ENCODE assay signal across 8 cellular contexts in genomic region chr20:46690219-46691111, GRCh38. TPM values are rescaled to one million over a fixed set of nuclear protein-coding genes. Genes with fewer than 3 reads are reported as not detected.
DNase-seq lines count a peak whose midpoint lies in the region; ATAC-seq and TF ChIP-seq lines count a peak whose summit lies in the region.

No MANE protein-coding gene starts in this region.

- DNase-seq in heart right ventricle (no peak), left cardiac atrium (no peak), astrocyte of the spinal cord (ENCODE audit: low read depth, low spot score) (peak; percentile 13), lung microvascular endothelial cell (ENCODE audit: low read depth in 2 of 2) (peak; percentile 10 to 53), head of caudate nucleus (no peak), NCI-H526 (lab: John Stamatoyannopoulos, UW) (no peak)

- H3K27ac ChIP-seq in heart right ventricle: peak overlapping the region in 9 of 10 donors; percentile 87 to 99 (median 95)
- no peak overlapping the region for H3K27ac ChIP-seq in urinary bladder (ENCODE audit: low read depth)

- H3K9me3 ChIP-seq in heart right ventricle: peaks cover 0 to 3% (median 0%) of the 10 kb centered on the region in 11 donors

- H3K27me3 ChIP-seq in heart right ventricle: no peaks in the 10 kb centered on the region

- H3K36me3 ChIP-seq in heart right ventricle (peaks cover 0 to 17% (median 8%) of the 10 kb centered on the region in 9 donors), urinary bladder (ENCODE audit: insufficient read depth) (no peaks in the 10 kb centered on the region)

- peaks cover 3 to 43% (median 29%) of the 10 kb centered on the region in 9 donors for H3K4me1 ChIP-seq in heart right ventricle
- H3K4me1 ChIP-seq in urinary bladder (ENCODE audit: insufficient read depth): peaks cover 4% of the 10 kb centered on the region

- H3K4me3 ChIP-seq in heart right ventricle (peak overlapping the region in 9 of 10 donors; percentile 65 to 95 (median 84)), astrocyte of the spinal cord (ENCODE audit: low read depth, low read length) (peak overlapping the region; percentile 50), urinary bladder (ENCODE audit: low read depth, low read length) (peak overlapping the region; percentile 26)

- WGBS in heart right ventricle, 2 donors: 59 to 62% methylated on average over 13 of the region's 13 CpGs
- 49% methylated on average over 13 of the region's 13 CpGs for WGBS in urinary bladder

- no peak for TF ChIP-seq CTCF in heart right ventricle (IDR thresholded peaks at IDR 0.05)
- no peak for TF ChIP-seq CTCF in astrocyte of the spinal cord (IDR thresholded peaks at IDR 0.05; ENCODE audit: low read depth, low read length)

- ATAC-seq in heart right ventricle (no peak), left cardiac atrium (no peak), GM19463 (IDR thresholded peaks at IDR 0.05; ENCODE audit: unreplicated experiment) (no peak)

- in situ Hi-C loops in astrocyte of the spinal cord (cut with HindIII; ENCODE audit: low sequenced_read_pairs): no loop called here

- intact Hi-C loops in heart right ventricle (cut with DNase I): no loop called here
- intact Hi-C loops in left cardiac atrium (cut with DNase I): no loop called here
- intact Hi-C loops in head of caudate nucleus (cut with DNase I): no loop called here

RNA-seq across cellular contexts. Expression of gene TP53RK, which starts 1.2 kb away (rescaled TPM):
- total RNA-seq in heart right ventricle: 1 to 10 TPM; 3.5 to 7.3 (median 6.4) TPM
- polyA plus RNA-seq in heart right ventricle: 1 to 10 TPM; 6.9 to 7.8 TPM
- total RNA-seq in left cardiac atrium: 1 to 10 TPM; 6.8 to 9.7 TPM
- 8.7 and 11.9 TPM in 2 replicates for total RNA-seq in lung microvascular endothelial cell
- 21.5 TPM for total RNA-seq in urinary bladder
- 11.8 TPM for polyA plus RNA-seq in urinary bladder

RNA-seq across cellular contexts. Expression of gene SLC2A10, which starts 19.0 kb away (rescaled TPM):
- total RNA-seq in heart right ventricle (1 to 10 TPM; 1.1 to 5.2 (median 2.5) TPM), left cardiac atrium (1 to 10 TPM; 5.6 to 7.7 TPM), lung microvascular endothelial cell (5.2 and 9.5 TPM in 2 replicates), urinary bladder (36.6 TPM)
- polyA plus RNA-seq in heart right ventricle (1 to 10 TPM; 1.9 to 3.4 TPM), urinary bladder (12.0 TPM)

RNA-seq across cellular contexts. Expression of gene SLC13A3, which starts 39.2 kb away (rescaled TPM):
- total RNA-seq in heart right ventricle: 1 to 10 TPM in 1 of 10 donors, under 1 TPM in 9; 0.13 to 1.2 (median 0.60) TPM
- polyA plus RNA-seq in heart right ventricle: under 1 TPM; 0.29 to 0.61 TPM
- 1 to 10 TPM in 1 of 2 donors, under 1 TPM in 1; 0.71 to 2.5 TPM for total RNA-seq in left cardiac atrium
- total RNA-seq in lung microvascular endothelial cell: under 0.01 TPM in 1 of 2 replicates, not detected in the other
- total RNA-seq in urinary bladder: 5.4 TPM
- 0.77 TPM for polyA plus RNA-seq in urinary bladder

Comparison
In these comparisons a context has a peak if more than half of its experiments do, and no peak if none do; other contexts are left out.
1. DNase-seq: peak in astrocyte of the spinal cord (single experiment) and lung microvascular endothelial cell (2 of 2); none in heart right ventricle (0 of 2), left cardiac atrium (single experiment), head of caudate nucleus (0 of 42) and NCI-H526 (0 of 2).
2. H3K4me3 ChIP-seq: peak in every context shown above with its lines; median percentile 84 in heart right ventricle; 50 in astrocyte of the spinal cord; 26 in urinary bladder.